In genomic region chr5:892390-893136, GRCh38 we compare ENCODE assay signal across 1 cellular context.
TF ChIP-seq lines count a peak whose summit lies in the region.

Gene BRD9 (minus strand): TSS chr5:892801. CDS start chr5:892657, 144 bp downstream.
Gene TRIP13 (plus strand): TSS chr5:892884. CDS start chr5:892999, 115 bp downstream.

TF ChIP-seq in H1, 55 proteins besides CTCF, POLR2A, EP300 and RAD21:
- TF ChIP-seq SP2 (IDR thresholded peaks at IDR 0.05; ENCODE audit: low read length) = no peak
- TF ChIP-seq NANOG (IDR thresholded peaks at IDR 0.05; ENCODE audit: insufficient read depth, low read depth, low read length, poor library complexity, severe bottlenecking) = no peak
- no peak for TF ChIP-seq ATF3 (IDR thresholded peaks at IDR 0.05; ENCODE audit: insufficient read depth, low read depth, low read length)
- no peak for TF ChIP-seq SIX5 (IDR thresholded peaks at IDR 0.05; ENCODE audit: low read depth, low read length)
- TF ChIP-seq MAFK (IDR thresholded peaks at IDR 0.05; ENCODE audit: low read depth, low read length) = no peak
- no peak for TF ChIP-seq SRF (IDR thresholded peaks at IDR 0.05; ENCODE audit: low read depth, low read length)
- no peak for TF ChIP-seq USF2 (IDR thresholded peaks at IDR 0.05; ENCODE audit: low read length)
- no peak for TF ChIP-seq SP4 (IDR thresholded peaks at IDR 0.05; ENCODE audit: low read length)
- no peak for TF ChIP-seq SIRT6 (IDR thresholded peaks at IDR 0.05; ENCODE audit: low read length)
- TF ChIP-seq CHD1 (IDR thresholded peaks at IDR 0.05; ENCODE audit: low read depth, low read length) = no peak
- TF ChIP-seq POLR2AphosphoS5 (IDR thresholded peaks at IDR 0.05; ENCODE audit: low read depth, low read length) = peak; percentile 57
- peak; percentile 71; the same call in 1 of the 2 replicates for TF ChIP-seq RBBP5 (IDR thresholded peaks at IDR 0.05; ENCODE audit: borderline replicate concordance, low read depth, low read length)
- TF ChIP-seq TAF7 (optimal IDR thresholded peaks at IDR 0.05; ENCODE audit: borderline replicate concordance, low read depth, low read length) = peak; percentile 57
- TF ChIP-seq GABPA (IDR thresholded peaks at IDR 0.05; ENCODE audit: borderline replicate concordance, insufficient read depth, low read length) = peak; percentile 97
- TF ChIP-seq YY1 (IDR thresholded peaks at IDR 0.05; ENCODE audit: low read depth, low read length) = no peak
- TF ChIP-seq CTBP2 (IDR thresholded peaks at IDR 0.05; ENCODE audit: borderline replicate concordance, insufficient read depth, insufficient read length, low read length) = no peak
- TF ChIP-seq SP1 (IDR thresholded peaks at IDR 0.05; ENCODE audit: low read depth, low read length) = no peak
- peak; percentile 26 for TF ChIP-seq ASH2L (IDR thresholded peaks at IDR 0.05; ENCODE audit: low read length)
- TF ChIP-seq CREB1 (IDR thresholded peaks at IDR 0.05) = peak; percentile 83
- TF ChIP-seq SUZ12 (IDR thresholded peaks at IDR 0.05; ENCODE audit: low read length) = no peak
- TF ChIP-seq JUN (IDR thresholded peaks at IDR 0.05; ENCODE audit: low read depth, low read length) = no peak
- TF ChIP-seq RXRA (IDR thresholded peaks at IDR 0.05; ENCODE audit: insufficient read depth, low read depth, low read length) = no peak
- TF ChIP-seq TBP (IDR thresholded peaks at IDR 0.05; ENCODE audit: low read depth, low read length) = no peak
- TF ChIP-seq FOSL1 (IDR thresholded peaks at IDR 0.05; ENCODE audit: insufficient read depth, low read depth, low read length) = no peak
- no peak for TF ChIP-seq BACH1 (IDR thresholded peaks at IDR 0.05; ENCODE audit: low read length)
- TF ChIP-seq HDAC2 (IDR thresholded peaks at IDR 0.05; ENCODE audit: borderline replicate concordance in 1 of 2, low read depth in 2 of 2, low read length in 2 of 2) = 0 out of 4 replicates have a peak, but pooled peaks of 1 of the 2 experiments have one; percentile 41
- no peak for TF ChIP-seq TCF12 (IDR thresholded peaks at IDR 0.05; ENCODE audit: low read depth, low read length)
- TF ChIP-seq CBX8 (IDR thresholded peaks at IDR 0.05; ENCODE audit: borderline replicate concordance, low read depth, low read length) = no peak
- TF ChIP-seq ZNF274 (IDR thresholded peaks at IDR 0.05; ENCODE audit: borderline replicate concordance, extremely low read depth, low read length) = no peak
- no peak for TF ChIP-seq TEAD4 (IDR thresholded peaks at IDR 0.05; ENCODE audit: low read depth, low read length)
- peak; percentile 71 for TF ChIP-seq KDM4A (IDR thresholded peaks at IDR 0.05; ENCODE audit: low read depth, low read length, severe bottlenecking)
- no peak for TF ChIP-seq BCL11A (IDR thresholded peaks at IDR 0.05; ENCODE audit: low read depth in 2 of 2, low read length in 2 of 2)
- no peak; the same call in 1 of the 2 replicates for TF ChIP-seq CHD2 (IDR thresholded peaks at IDR 0.05; ENCODE audit: low read length)
- TF ChIP-seq TAF1 (IDR thresholded peaks at IDR 0.05; ENCODE audit: low read depth, low read length) = peak; percentile 74
- TF ChIP-seq ATF2 (IDR thresholded peaks at IDR 0.05; ENCODE audit: low read length) = no peak
- TF ChIP-seq CEBPB (IDR thresholded peaks at IDR 0.05; ENCODE audit: low read depth, low read length) = no peak
- no peak for TF ChIP-seq NRF1 (IDR thresholded peaks at IDR 0.05; ENCODE audit: low read depth, low read length)
- TF ChIP-seq PHF8 (conservative IDR thresholded peaks at IDR 0.05; ENCODE audit: low read depth, low read length) = peak; percentile 90
- TF ChIP-seq HDAC6 (IDR thresholded peaks at IDR 0.05; ENCODE audit: low read depth, low read length) = no peak
- no peak for TF ChIP-seq RFX5 (IDR thresholded peaks at IDR 0.05; ENCODE audit: borderline replicate concordance, low read depth, low read length)
- no peak for TF ChIP-seq BRCA1 (IDR thresholded peaks at IDR 0.05; ENCODE audit: low read depth, low read length)
- TF ChIP-seq EZH2 (IDR thresholded peaks at IDR 0.05; ENCODE audit: low read depth, low read length, severe bottlenecking) = no peak
- no peak for TF ChIP-seq JUND (IDR thresholded peaks at IDR 0.05; ENCODE audit: low read length)
- no peak for TF ChIP-seq GTF2F1 (IDR thresholded peaks at IDR 0.05; ENCODE audit: borderline replicate concordance, low read depth, low read length)
- TF ChIP-seq POU5F1 (IDR thresholded peaks at IDR 0.05; ENCODE audit: low read depth, low read length) = no peak
- no peak for TF ChIP-seq EGR1 (IDR thresholded peaks at IDR 0.05; ENCODE audit: borderline replicate concordance, low read depth, low read length)
- no peak for TF ChIP-seq KDM5A (IDR thresholded peaks at IDR 0.05; ENCODE audit: low read length)
- no peak for TF ChIP-seq KDM1A (IDR thresholded peaks at IDR 0.05; ENCODE audit: borderline replicate concordance, low read length)
- no peak for TF ChIP-seq CHD7 (IDR thresholded peaks at IDR 0.05; ENCODE audit: insufficient replicate concordance, low read length)
- peak in 1 of 2 experiments; percentile 90; a peak in 2 of 4 replicates for TF ChIP-seq SIN3A (conservative IDR thresholded peaks at IDR 0.05 in 1 of 2, IDR thresholded peaks at IDR 0.05 in 1 of 2; ENCODE audit: low read depth in 1 of 2, low read length in 2 of 2)
- TF ChIP-seq SAP30 (IDR thresholded peaks at IDR 0.05; ENCODE audit: insufficient read depth, insufficient replicate concordance, low read length) = no peak
- peak; percentile 66; the same call in 1 of the 2 replicates for TF ChIP-seq E2F6 (IDR thresholded peaks at IDR 0.05)
- peak; percentile 83 for TF ChIP-seq MAX (IDR thresholded peaks at IDR 0.05)
- TF ChIP-seq RNF2 (IDR thresholded peaks at IDR 0.05; ENCODE audit: borderline replicate concordance, low read depth, low read length, missing control alignments, poor library complexity, severe bottlenecking) = no peak
- TF ChIP-seq CBX5 (IDR thresholded peaks at IDR 0.05; ENCODE audit: low read depth, low read length) = no peak
